9 cellular contexts compared by ENCODE assay signal in the genomic region with DNA sequence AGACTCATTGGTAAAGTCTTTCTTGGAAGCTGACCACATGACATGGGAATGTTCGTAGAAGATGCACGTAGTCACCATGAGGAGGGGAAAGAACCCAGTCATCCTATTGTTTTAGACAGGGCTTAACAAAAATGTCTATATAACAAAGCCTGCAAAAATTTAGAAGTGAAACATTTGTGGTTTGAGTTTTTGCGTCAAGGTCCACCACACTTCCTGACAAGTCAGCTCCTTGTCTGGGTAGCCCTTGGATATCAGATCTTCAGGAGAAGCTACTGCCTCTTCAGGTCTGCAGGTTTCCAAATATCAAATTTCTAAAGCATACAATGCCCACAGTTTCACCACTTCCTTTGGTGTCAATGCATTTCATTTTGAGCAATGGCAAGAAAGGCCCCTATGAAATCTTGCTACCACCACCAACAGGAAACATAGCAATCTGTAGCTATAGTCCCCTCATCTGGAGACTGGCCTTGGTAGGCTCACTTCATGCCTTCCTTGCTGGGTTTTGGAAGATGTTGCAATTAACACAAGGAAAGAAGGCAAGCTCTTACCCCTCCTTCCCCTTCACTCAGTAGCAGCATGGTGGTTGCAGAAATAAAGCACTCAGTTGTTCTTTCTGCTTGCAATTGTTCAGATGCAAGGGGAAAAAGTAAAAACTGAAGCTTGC.
DNase-seq lines count a peak whose midpoint lies in the region; ATAC-seq and TF ChIP-seq lines count a peak whose summit lies in the region.
"Had no signal": no experiment of that assay in that cellular context is flagged by ENCODE, and none has a peak within 500 bp of the region (broad histone marks: within the 10 kb centered on the region; RNA-seq: fewer than 3 reads in every experiment).

No MANE protein-coding gene starts in this region.

- no TSS peak for BruUV-seq in Calu3 (replicated peaks; lab: Mats Ljungman, UMichigan)

- peaks cover 27% of the 10 kb centered on the region for H3K4me1 ChIP-seq in CD4-positive, alpha-beta memory T cell (ENCODE audit: insufficient read depth, low read length)
- H3K4me1 ChIP-seq in sigmoid colon, result peaks cover 0 to 13% (median 4%) of the 10 kb centered on the region in 4 donors

- 58 to 89% methylated on average over 3 of the region's 3 CpGs for WGBS in sigmoid colon, 2 donors

- peak overlapping the region in 1 of 8 donors; percentile 13 for H3K4me3 Mint-ChIP-seq in CD4-positive, alpha-beta memory T cell
- peak overlapping the region; percentile 47 for H3K4me3 Mint-ChIP-seq in activated CD8-positive, alpha-beta T cell treated with anti-CD3 and anti-CD28 coated beads, Interleukin-2, amount 10 ng/mL, durations not matched to agents 7 days and 5 days
- no peak overlapping the region for H3K4me3 Mint-ChIP-seq in Calu3 (ENCODE audit: low read depth, unreplicated experiment)

- intact Hi-C loops in CD4-positive, alpha-beta memory T cell (cut with micrococcal nuclease), result no loop called here
- intact Hi-C loops in sigmoid colon (cut with DNase I), result no loop called here
- intact Hi-C loops in Calu3 (cut with micrococcal nuclease; ENCODE audit: unreplicated experiment), result no loop called here

- no peak overlapping the region for H3K4me3 ChIP-seq in CD4-positive, alpha-beta memory T cell (ENCODE audit: low read length in 2 of 2)
- H3K4me3 ChIP-seq in HL-60 (replicated peaks; ENCODE audit: insufficient read depth, low read length), result no peak overlapping the region
- H3K4me3 ChIP-seq in sigmoid colon, result no peak overlapping the region
- H3K4me3 ChIP-seq: heart right ventricle had no signal

- CTCF ChIA-PET in CD4-positive, alpha-beta memory T cell (lab: Charles Lee; ENCODE audit: partially characterized antibody), result interaction anchor here (1.2 to 12.7 kb wide), 5 partner anchors 10 to 713 kb away, joined by 5 to 235 read pairs (median 9); no protein-coding TSS in a partner anchor
- CTCF ChIA-PET in activated CD8-positive, alpha-beta T cell treated with anti-CD3 and anti-CD28 coated beads, Interleukin-2, amount 10 ng/mL, durations not matched to agents 7 days and 5 days (lab: Charles Lee), result interaction anchor here (0.8 to 6.5 kb wide), 23 partner anchors 10 to 713 kb away, joined by 3 to 69 read pairs (median 4); a partner anchor contains a TSS
- CTCF ChIA-PET in Calu3 (lab: Charles Lee), result interaction anchor here (0.6 kb wide), 1 partner anchor 509 kb away, joined by 3 read pairs; no protein-coding TSS in a partner anchor

- no peak for TF ChIP-seq POLR2A in sigmoid colon (IDR thresholded peaks at IDR 0.05)

- peaks cover 14 to 24% (median 22%) of the 10 kb centered on the region in 4 donors for H3K4me1 Mint-ChIP-seq in CD4-positive, alpha-beta memory T cell
- H3K4me1 Mint-ChIP-seq in activated CD8-positive, alpha-beta T cell treated with anti-CD3 and anti-CD28 coated beads, Interleukin-2, amount 10 ng/mL, durations not matched to agents 7 days and 5 days (ENCODE audit: low read depth), result peaks cover 62% of the 10 kb centered on the region
- peaks cover 8% of the 10 kb centered on the region for H3K4me1 Mint-ChIP-seq in Calu3 (ENCODE audit: low read depth, unreplicated experiment)

- POLR2A ChIA-PET in CD4-positive, alpha-beta memory T cell (lab: Charles Lee; ENCODE audit: partially characterized antibody), result interaction anchor here (0.8 to 2.1 kb wide), 2 partner anchors 179 to 611 kb away, joined by 4 to 22 read pairs; a partner anchor contains a TSS
- POLR2A ChIA-PET in activated CD8-positive, alpha-beta T cell treated with anti-CD3 and anti-CD28 coated beads, Interleukin-2, amount 10 ng/mL, durations not matched to agents 7 days and 5 days (lab: Charles Lee), result interaction anchor here (1.0 to 3.2 kb wide), 8 partner anchors 22 to 555 kb away, joined by 3 to 49 read pairs (median 4); a partner anchor contains a TSS

- H3K36me3 Mint-ChIP-seq in CD4-positive, alpha-beta memory T cell, result no peaks in the 10 kb centered on the region
- peaks cover 5% of the 10 kb centered on the region for H3K36me3 Mint-ChIP-seq in activated CD8-positive, alpha-beta T cell treated with anti-CD3 and anti-CD28 coated beads, Interleukin-2, amount 10 ng/mL, durations not matched to agents 7 days and 5 days (ENCODE audit: low read depth)
- H3K36me3 Mint-ChIP-seq in Calu3 (ENCODE audit: insufficient read depth, unreplicated experiment), result no peaks in the 10 kb centered on the region

- ATAC-seq in activated CD8-positive, alpha-beta T cell treated with anti-CD3 and anti-CD28 coated beads, Interleukin-2, amount 10 ng/mL, durations not matched to agents 7 days and 5 days, result peak; percentile 50

- H3K27ac Mint-ChIP-seq in CD4-positive, alpha-beta memory T cell, result peak overlapping the region; percentile 66 to 94 (median 81)
- peak overlapping the region; percentile 96 for H3K27ac Mint-ChIP-seq in activated CD8-positive, alpha-beta T cell treated with anti-CD3 and anti-CD28 coated beads, Interleukin-2, amount 10 ng/mL, durations not matched to agents 7 days and 5 days
- H3K27ac Mint-ChIP-seq in Calu3 (ENCODE audit: unreplicated experiment), result no peak overlapping the region

- no peaks in the 10 kb centered on the region for H3K9me3 ChIP-seq in CD4-positive, alpha-beta memory T cell (ENCODE audit: control insufficient read depth in 1 of 2, low read length in 2 of 2)
- H3K9me3 ChIP-seq in sigmoid colon, result no peaks in the 10 kb centered on the region
- H3K9me3 ChIP-seq: heart right ventricle had no signal

- peak; percentile 17 to 54 (median 39) for DNase-seq in CD4-positive, alpha-beta memory T cell
- DNase-seq in HL-60 (ENCODE audit: low read depth in 1 of 2, low spot score in 1 of 2) (peak; percentile 76 to 81), medulla oblongata (ENCODE audit: extremely low spot score) (peak; percentile 60), sigmoid colon (no peak), GM19240 (ENCODE audit: insufficient read length, low spot score) (no peak), NCI-H1092 treated with DMSO at 0.1 percent for 48 hours (lab: John Stamatoyannopoulos, UW) (no peak), Calu3 (no peak)
- DNase-seq in activated CD8-positive, alpha-beta T cell treated with anti-CD3 and anti-CD28 coated beads, Interleukin-2, amount 10 ng/mL, durations not matched to agents 7 days and 5 days, result peak; percentile 73
- DNase-seq: heart right ventricle had no signal

- no peak overlapping the region for H3K27ac ChIP-seq in CD4-positive, alpha-beta memory T cell (ENCODE audit: low read depth, low read length)
- H3K27ac ChIP-seq in HL-60 (replicated peaks) (peak overlapping the region; percentile 78), sigmoid colon (no peak overlapping the region)

- peaks cover 0 to 2% (median 0%) of the 10 kb centered on the region in 8 donors for H3K9me3 Mint-ChIP-seq in CD4-positive, alpha-beta memory T cell
- H3K9me3 Mint-ChIP-seq in activated CD8-positive, alpha-beta T cell treated with anti-CD3 and anti-CD28 coated beads, Interleukin-2, amount 10 ng/mL, durations not matched to agents 7 days and 5 days (ENCODE audit: insufficient read depth), result no peaks in the 10 kb centered on the region
- H3K9me3 Mint-ChIP-seq in Calu3 (ENCODE audit: low read depth, unreplicated experiment), result no peaks in the 10 kb centered on the region

- H3K36me3 ChIP-seq in CD4-positive, alpha-beta memory T cell (ENCODE audit: insufficient read depth, low read length), result no peaks in the 10 kb centered on the region
- no peaks in the 10 kb centered on the region for H3K36me3 ChIP-seq in sigmoid colon
- H3K36me3 ChIP-seq: heart right ventricle had no signal

- H3K27me3 Mint-ChIP-seq in CD4-positive, alpha-beta memory T cell, result peaks cover 0 to 3% of the 10 kb centered on the region in 2 donors
- H3K27me3 Mint-ChIP-seq in activated CD8-positive, alpha-beta T cell treated with anti-CD3 and anti-CD28 coated beads, Interleukin-2, amount 10 ng/mL, durations not matched to agents 7 days and 5 days (ENCODE audit: low read depth), result no peaks in the 10 kb centered on the region
- no peaks in the 10 kb centered on the region for H3K27me3 Mint-ChIP-seq in Calu3 (ENCODE audit: unreplicated experiment)

- no peak for TF ChIP-seq CTCF in HL-60 (IDR thresholded peaks at IDR 0.05; ENCODE audit: insufficient read depth, low read length)
- TF ChIP-seq CTCF in sigmoid colon (IDR thresholded peaks at IDR 0.05), result no peak
- TF ChIP-seq CTCF in Calu3 (IDR thresholded peaks at IDR 0.05; ENCODE audit: unreplicated experiment), result no peak

- H3K27me3 ChIP-seq in CD4-positive, alpha-beta memory T cell (ENCODE audit: insufficient read depth, low read length), result no peaks in the 10 kb centered on the region
- no peaks in the 10 kb centered on the region for H3K27me3 ChIP-seq in HL-60 (ENCODE audit: insufficient read depth, poor library complexity, severe bottlenecking)
- H3K27me3 ChIP-seq in sigmoid colon, result no peaks in the 10 kb centered on the region
- H3K27me3 ChIP-seq: heart right ventricle had no signal

- peak in 1 of 4 donors; percentile 4 for TF ChIP-seq EP300 in sigmoid colon (IDR thresholded peaks at IDR 0.05)

Comparison
In these comparisons a context has a peak if more than half of its experiments do, and no peak if none do; other contexts are left out.
1. DNase-seq: peak in CD4-positive, alpha-beta memory T cell (5 of 5), HL-60 (2 of 2), activated CD8-positive, alpha-beta T cell treated with anti-CD3 and anti-CD28 coated beads, Interleukin-2, amount 10 ng/mL, durations not matched to agents 7 days and 5 days (single experiment) and medulla oblongata (single experiment); none in sigmoid colon (single experiment), GM19240 (single experiment), NCI-H1092 treated with DMSO at 0.1 percent for 48 hours (single experiment) and Calu3 (single experiment).